8 cellular contexts compared by ENCODE assay signal in the genomic region with DNA sequence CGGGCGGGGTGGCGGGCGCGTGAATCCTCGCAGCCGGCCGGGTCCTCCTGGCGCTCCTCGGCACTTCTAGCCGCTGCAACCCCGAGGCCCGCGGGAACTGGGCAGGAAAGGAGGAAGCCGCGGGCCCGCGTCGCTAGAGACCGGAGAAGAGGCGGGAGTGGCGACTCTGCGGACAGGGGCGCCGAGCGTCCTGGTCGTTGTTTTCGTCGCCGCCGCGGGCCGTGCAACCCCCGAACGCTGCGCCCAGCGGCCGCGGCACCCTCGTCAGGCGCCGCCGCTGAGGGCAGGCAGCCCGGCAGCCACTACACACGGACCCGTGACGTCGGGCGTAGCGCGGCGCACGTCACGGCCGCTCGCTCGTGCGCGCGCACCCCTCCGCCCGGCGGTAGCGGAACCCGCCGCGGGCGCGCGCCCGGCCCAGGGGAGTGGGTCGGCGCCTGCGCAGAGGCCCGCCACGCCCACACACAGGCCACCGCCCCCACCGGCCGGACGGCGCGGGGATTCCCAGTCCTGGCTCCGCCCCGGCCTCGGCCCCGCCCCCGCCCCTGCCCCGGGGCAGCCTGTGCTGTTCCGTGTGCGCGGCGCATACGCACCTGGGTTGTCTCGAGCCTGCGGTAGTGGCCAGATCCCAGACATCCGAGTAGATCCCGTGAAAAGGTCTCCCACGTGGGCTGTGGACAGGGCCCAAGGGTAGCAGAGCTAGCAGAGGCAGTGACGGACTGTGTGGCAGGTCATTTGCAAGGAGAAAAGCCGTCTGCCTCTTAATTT. TPM values are rescaled to one million over a fixed set of nuclear protein-coding genes. Genes with fewer than 3 reads are reported as not detected.
A peak's percentile ranks its signal among the peaks of the same experiment; 100 is the strongest.
DNase-seq lines count a peak whose midpoint lies in the region; ATAC-seq and TF ChIP-seq lines count a peak whose summit lies in the region.

A gene with protein sequence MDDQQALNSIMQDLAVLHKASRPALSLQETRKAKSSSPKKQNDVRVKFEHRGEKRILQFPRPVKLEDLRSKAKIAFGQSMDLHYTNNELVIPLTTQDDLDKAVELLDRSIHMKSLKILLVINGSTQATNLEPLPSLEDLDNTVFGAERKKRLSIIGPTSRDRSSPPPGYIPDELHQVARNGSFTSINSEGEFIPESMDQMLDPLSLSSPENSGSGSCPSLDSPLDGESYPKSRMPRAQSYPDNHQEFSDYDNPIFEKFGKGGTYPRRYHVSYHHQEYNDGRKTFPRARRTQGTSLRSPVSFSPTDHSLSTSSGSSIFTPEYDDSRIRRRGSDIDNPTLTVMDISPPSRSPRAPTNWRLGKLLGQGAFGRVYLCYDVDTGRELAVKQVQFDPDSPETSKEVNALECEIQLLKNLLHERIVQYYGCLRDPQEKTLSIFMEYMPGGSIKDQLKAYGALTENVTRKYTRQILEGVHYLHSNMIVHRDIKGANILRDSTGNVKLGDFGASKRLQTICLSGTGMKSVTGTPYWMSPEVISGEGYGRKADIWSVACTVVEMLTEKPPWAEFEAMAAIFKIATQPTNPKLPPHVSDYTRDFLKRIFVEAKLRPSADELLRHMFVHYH (minus strand): TSS at position 321 of the 768 bp plus-strand sequence. CDS start 44,846 bp downstream, outside the sequence.

- POLR2A ChIA-PET in naive thymus-derived CD8-positive, alpha-beta T cell (lab: Charles Lee): interaction anchor here (0.6 to 1.5 kb wide), 12 partner anchors 9 to 140 kb away, joined by 3 to 13 read pairs (median 4); a partner anchor contains a TSS

- no peaks in the 10 kb centered on the region for H3K27me3 Mint-ChIP-seq in activated T-helper 17 cell treated with anti-CD3 and anti-CD28 coated beads, Interleukin-2, amount 50 U/mL, for 72 hours
- no peaks in the 10 kb centered on the region for H3K27me3 Mint-ChIP-seq in naive thymus-derived CD8-positive, alpha-beta T cell
- H3K27me3 Mint-ChIP-seq in stimulated activated naive B cell treated with anti-CD40 and anti-IgM and Interleukin-4, amounts not matched to agents 10 μg/mL and 1 μg/mL and 100 μg/mL, for 72 hours: no peaks in the 10 kb centered on the region

- peak within 1 kb of the TSS; percentile 95 for H3K27ac Mint-ChIP-seq in activated T-helper 17 cell treated with anti-CD3 and anti-CD28 coated beads, Interleukin-2, amount 50 U/mL, for 72 hours
- H3K27ac Mint-ChIP-seq in naive thymus-derived CD8-positive, alpha-beta T cell: peak within 1 kb of the TSS; percentile 98 to 100 (median 99)
- H3K27ac Mint-ChIP-seq in stimulated activated naive B cell treated with anti-CD40 and anti-IgM and Interleukin-4, amounts not matched to agents 10 μg/mL and 1 μg/mL and 100 μg/mL, for 72 hours: peak within 1 kb of the TSS; percentile 99

- H3K4me3 Mint-ChIP-seq in activated T-helper 17 cell treated with anti-CD3 and anti-CD28 coated beads, Interleukin-2, amount 50 U/mL, for 72 hours: peak within 1 kb of the TSS; percentile 99
- H3K4me3 Mint-ChIP-seq in naive thymus-derived CD8-positive, alpha-beta T cell: peak within 1 kb of the TSS; percentile 86 to 95 (median 91)
- peak within 1 kb of the TSS; percentile 90 to 92 for H3K4me3 Mint-ChIP-seq in stimulated activated naive B cell treated with anti-CD40 and anti-IgM and Interleukin-4, amounts not matched to agents 10 μg/mL and 1 μg/mL and 100 μg/mL, for 72 hours

- H3K27me3 ChIP-seq in DND-41 (ENCODE audit: insufficient read depth, low read length, poor library complexity) (no peaks in the 10 kb centered on the region), Karpas-422 (ENCODE audit: low read length) (no peaks in the 10 kb centered on the region), fibroblast of lung (ENCODE audit: control insufficient read depth, insufficient read depth, low read length) (no peaks in the 10 kb centered on the region)

- H3K4me3 ChIP-seq in DND-41 (ENCODE audit: low read depth in 1 of 2, low read length in 2 of 2): peak within 1 kb of the TSS; percentile 78 to 82
- H3K4me3 ChIP-seq in Karpas-422 (ENCODE audit: low read length): peak within 1 kb of the TSS; percentile 79
- peak within 1 kb of the TSS; percentile 50 to 96 (median 81) for H3K4me3 ChIP-seq in fibroblast of lung (replicated peaks in 1 of 4; ENCODE audit: control extremely low read depth in 1 of 4, insufficient read depth in 1 of 4, low read depth in 3 of 4, low read length in 4 of 4)

- H3K9me3 ChIP-seq in DND-41 (ENCODE audit: insufficient read depth, low read length, severe bottlenecking): no peaks in the 10 kb centered on the region
- H3K9me3 ChIP-seq in Karpas-422 (ENCODE audit: low read length): no peaks in the 10 kb centered on the region
- no peaks in the 10 kb centered on the region for H3K9me3 ChIP-seq in fibroblast of lung (ENCODE audit: control insufficient read depth, insufficient read depth, low read depth, low read length)

- H3K4me2 ChIP-seq in DND-41 (ENCODE audit: insufficient read depth, low read length) (peak within 1 kb of the TSS; percentile 74), Karpas-422 (ENCODE audit: low read depth, low read length, poor library complexity, severe bottlenecking) (peak within 1 kb of the TSS; percentile 95), fibroblast of lung (ENCODE audit: extremely low read depth, insufficient read depth, low read length) (peak within 1 kb of the TSS; percentile 92)

- TF ChIP-seq CTCF in DND-41 (IDR thresholded peaks at IDR 0.05; ENCODE audit: borderline replicate concordance, extremely low read depth, low read length, poor library complexity, severe bottlenecking) (no peak), fibroblast of lung (conservative IDR thresholded peaks at IDR 0.05 in 1 of 2, IDR thresholded peaks at IDR 0.05 in 1 of 2; ENCODE audit: low read depth in 1 of 2, low read length in 2 of 2) (no peak)

- H3K36me3 ChIP-seq in DND-41 (ENCODE audit: insufficient read depth, low read length) (peaks cover 8% of the 10 kb centered on the region), Karpas-422 (ENCODE audit: insufficient read depth, low read length) (peaks cover 3% of the 10 kb centered on the region; the same call in 1 of the 2 replicates), fibroblast of lung (ENCODE audit: control insufficient read depth, insufficient read depth, low read length) (no peaks in the 10 kb centered on the region)

- DNase-seq in DND-41: peak; percentile 93
- DNase-seq in Karpas-422: peak; percentile 97
- DNase-seq in RPMI7951 (ENCODE audit: low read depth): peak; percentile 91
- DNase-seq in fibroblast of lung (ENCODE audit: low read depth in 2 of 2): peak; percentile 88 to 90
- DNase-seq in naive thymus-derived CD8-positive, alpha-beta T cell: peak; percentile 85 to 100 (median 94)
- DNase-seq in stimulated activated naive B cell treated with anti-CD40 and anti-IgM and Interleukin-4, amounts not matched to agents 10 μg/mL and 1 μg/mL and 100 μg/mL, for 72 hours: peak; percentile 89

- H3K9me3 Mint-ChIP-seq in activated T-helper 17 cell treated with anti-CD3 and anti-CD28 coated beads, Interleukin-2, amount 50 U/mL, for 72 hours: peaks cover 3% of the 10 kb centered on the region
- H3K9me3 Mint-ChIP-seq in naive thymus-derived CD8-positive, alpha-beta T cell: peaks cover 0 to 2% (median 0%) of the 10 kb centered on the region in 9 donors
- H3K9me3 Mint-ChIP-seq in stimulated activated naive B cell treated with anti-CD40 and anti-IgM and Interleukin-4, amounts not matched to agents 10 μg/mL and 1 μg/mL and 100 μg/mL, for 72 hours: peaks cover 3 to 4% of the 10 kb centered on the region in 2 donors

- ATAC-seq in DND-41 (ENCODE audit: insufficient read depth, low read depth) (peak; percentile 75), GM21825 (IDR thresholded peaks at IDR 0.05; ENCODE audit: unreplicated experiment) (peak; percentile 70)
- peak; percentile 80 for ATAC-seq in activated T-helper 17 cell treated with anti-CD3 and anti-CD28 coated beads, Interleukin-2, amount 50 U/mL, for 72 hours (replicated peaks)
- peak; percentile 78 for ATAC-seq in naive thymus-derived CD8-positive, alpha-beta T cell
- peak; percentile 78 to 83 for ATAC-seq in stimulated activated naive B cell treated with anti-CD40 and anti-IgM and Interleukin-4, amounts not matched to agents 10 μg/mL and 1 μg/mL and 100 μg/mL, for 72 hours (replicated peaks)

- H3K36me3 Mint-ChIP-seq in activated T-helper 17 cell treated with anti-CD3 and anti-CD28 coated beads, Interleukin-2, amount 50 U/mL, for 72 hours (ENCODE audit: low read depth): peaks cover 28% of the 10 kb centered on the region
- peaks cover 0 to 8% (median 6%) of the 10 kb centered on the region in 3 donors for H3K36me3 Mint-ChIP-seq in naive thymus-derived CD8-positive, alpha-beta T cell
- H3K36me3 Mint-ChIP-seq in stimulated activated naive B cell treated with anti-CD40 and anti-IgM and Interleukin-4, amounts not matched to agents 10 μg/mL and 1 μg/mL and 100 μg/mL, for 72 hours: peaks cover 8 to 31% of the 10 kb centered on the region in 2 donors

- H3K9ac ChIP-seq in DND-41 (ENCODE audit: low read depth, low read length) (peak within 1 kb of the TSS; percentile 99), Karpas-422 (ENCODE audit: low read length) (peak within 1 kb of the TSS; percentile 95), fibroblast of lung (ENCODE audit: insufficient read depth, low read length) (peak within 1 kb of the TSS; percentile 100)

- H3K4me1 Mint-ChIP-seq in activated T-helper 17 cell treated with anti-CD3 and anti-CD28 coated beads, Interleukin-2, amount 50 U/mL, for 72 hours: peaks cover 52% of the 10 kb centered on the region
- H3K4me1 Mint-ChIP-seq in naive thymus-derived CD8-positive, alpha-beta T cell: peaks cover 38 to 77% (median 65%) of the 10 kb centered on the region in 4 donors
- peaks cover 53 to 84% of the 10 kb centered on the region in 2 donors for H3K4me1 Mint-ChIP-seq in stimulated activated naive B cell treated with anti-CD40 and anti-IgM and Interleukin-4, amounts not matched to agents 10 μg/mL and 1 μg/mL and 100 μg/mL, for 72 hours

- H3K27ac ChIP-seq in DND-41 (ENCODE audit: low read length) (peak within 1 kb of the TSS; percentile 90), Karpas-422 (ENCODE audit: low read length) (peak within 1 kb of the TSS; percentile 90), fibroblast of lung (ENCODE audit: insufficient read depth, low read length) (peak within 1 kb of the TSS; percentile 97)

- no peaks in the 10 kb centered on the region for H3K9me2 ChIP-seq in Karpas-422 (replicated peaks; ENCODE audit: insufficient read depth, low read length)

- H3K4me1 ChIP-seq in DND-41 (ENCODE audit: insufficient read depth, low read length): peaks cover 43% of the 10 kb centered on the region
- peaks cover 49% of the 10 kb centered on the region for H3K4me1 ChIP-seq in Karpas-422 (ENCODE audit: low read length)
- H3K4me1 ChIP-seq in fibroblast of lung (ENCODE audit: control insufficient read depth, extremely low read depth, insufficient read depth, low read length): no peaks in the 10 kb centered on the region

- peak within 1 kb of the TSS; percentile 88 for H2AFZ ChIP-seq in DND-41 (ENCODE audit: low read depth, low read length)
- H2AFZ ChIP-seq in Karpas-422 (ENCODE audit: low read length): peak within 1 kb of the TSS; percentile 68
- peak within 1 kb of the TSS; percentile 84 for H2AFZ ChIP-seq in fibroblast of lung (ENCODE audit: low read length)

- H3K79me2 ChIP-seq in DND-41 (ENCODE audit: insufficient read depth, low read length) (peaks cover 47% of the 10 kb centered on the region), Karpas-422 (ENCODE audit: low read length) (peaks cover 40% of the 10 kb centered on the region), fibroblast of lung (ENCODE audit: control insufficient read depth, insufficient read depth, low read length) (peaks cover 31% of the 10 kb centered on the region)

- H4K20me1 ChIP-seq in DND-41 (ENCODE audit: insufficient read depth, low read length) (peaks cover 28% of the 10 kb centered on the region), Karpas-422 (ENCODE audit: insufficient read depth, low read depth, low read length) (peaks cover 5% of the 10 kb centered on the region; the same call in 1 of the 2 replicates), fibroblast of lung (ENCODE audit: control insufficient read depth, extremely low read depth, insufficient read depth, low read length) (no peaks in the 10 kb centered on the region)

RNA-seq across cellular contexts. Expression of the gene that starts here (rescaled TPM):
- 36.0 and 40.7 TPM in 2 replicates for total RNA-seq in Karpas-422 (2014; rRNA removed; shearing (Covaris generic); ENCODE audit: low replicate concordance)
- total RNA-seq in RPMI7951 (2014; rRNA removed; shearing (Covaris generic)): 27.0 and 31.5 TPM in 2 replicates
- total RNA-seq in activated T-helper 17 cell treated with anti-CD3 and anti-CD28 coated beads, Interleukin-2, amount 50 U/mL, for 72 hours: 10 to 100 TPM; 44.9 to 92.5 TPM
- 30.1 and 32.6 TPM in 2 replicates for total RNA-seq in fibroblast of lung
- 9.7 and 15.6 TPM in 2 replicates for polyA plus RNA-seq in fibroblast of lung
- polyA plus RNA-seq in fibroblast of lung (2012): 8.4 and 14.9 TPM in 2 replicates
- polyA minus RNA-seq in fibroblast of lung (ENCODE audit: low replicate concordance): 4.7 and 5.3 TPM in 2 replicates
- 10 to 100 TPM; 75.0 to 80.6 TPM for total RNA-seq in naive thymus-derived CD8-positive, alpha-beta T cell
- 10 to 100 TPM; 36.0 to 51.9 (median 40.8) TPM for polyA plus RNA-seq in naive thymus-derived CD8-positive, alpha-beta T cell

Comparison
In these comparisons a context has a peak if more than half of its experiments do, and no peak if none do; other contexts are left out.
1. Peak in every context shown above with its lines: DNase-seq, ATAC-seq, H3K4me3 ChIP-seq and H3K27ac ChIP-seq.